Comparison of ENCODE assay signal across 25 cellular contexts in the genomic region with DNA sequence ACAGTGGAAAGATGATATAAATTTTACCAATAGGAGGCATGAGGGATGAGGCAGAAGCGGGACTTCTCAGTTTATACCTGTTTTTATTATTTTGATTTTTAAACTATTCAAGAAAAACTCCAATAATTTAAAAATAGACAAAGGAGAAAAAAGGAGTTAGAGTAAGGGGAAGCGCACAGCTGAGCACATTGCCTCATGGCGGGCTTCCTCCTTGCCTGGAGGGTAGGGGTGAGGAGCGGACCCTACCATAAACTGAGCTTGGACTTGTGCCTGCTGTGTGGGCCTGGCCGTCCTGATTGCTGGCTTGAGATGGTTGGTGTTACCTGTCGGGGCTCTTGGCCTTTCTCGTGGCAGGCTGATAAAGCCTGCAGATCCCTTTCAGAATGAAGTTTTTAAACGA.
"Had no signal": no experiment of that assay in that cellular context is flagged by ENCODE, and none has a peak within 500 bp of the region (broad histone marks: within the 10 kb centered on the region; RNA-seq: fewer than 3 reads in every experiment).

No MANE protein-coding gene starts in this region.

- DNase-seq: activated CD4-positive, alpha-beta T cell treated with anti-CD3 and anti-CD28 coated beads for 4 hours; activated CD4-positive, alpha-beta T cell treated with anti-CD3 and anti-CD28 coated beads, Interleukin-2, amount 50 U/mL, for 4 hours; activated gamma-delta T cell treated with Interleukin-2 at 50 U/mL for 16 hours; activated naive CD4-positive, alpha-beta T cell treated with anti-CD3 and anti-CD28 coated beads, Interleukin-2, amount 50 U/mL, for 16 hours; amniotic stem cell; brain microvascular endothelial cell; cortex of kidney; effector memory CD8-positive, alpha-beta T cell; erythroblast; gastrocnemius medialis; hippocampal formation; left cardiac atrium; left ventricle myocardium superior; naive thymus-derived CD4-positive, alpha-beta T cell; pancreas; psoas muscle; sigmoid colon; small intestine; stimulated activated CD4-positive, alpha-beta T cell treated with anti-CD3 and anti-CD28 coated beads, Interleukin-4, amount 100 ng/mL, for 24 hours had no signal

- H3K4me3 ChIP-seq: gastrocnemius medialis, pancreas, psoas muscle, sigmoid colon, tibial nerve had no signal

- H3K27ac Mint-ChIP-seq: activated T-helper 1 cell treated with anti-CD3 and anti-CD28 coated beads, Interleukin-12 subunit alpha, Interleukin-12 subunit beta, Interleukin-2, Interleukin-4 antibody, amounts not matched to agents 30 ng/mL and 10 ng/mL and 1 ng/mL, durations not matched to agents 14 hours and 24 hours and 36 hours; mesothelial cell of epicardium; naive thymus-derived CD4-positive, alpha-beta T cell; stimulated activated effector memory CD8-positive, alpha-beta T cell treated with anti-CD3 and anti-CD28 coated beads, Interleukin-12 subunit alpha, Interleukin-12 subunit beta, amount 100 ng/mL, for 72 hours had no signal

- H3K9me3 Mint-ChIP-seq: activated T-helper 1 cell treated with anti-CD3 and anti-CD28 coated beads, Interleukin-12 subunit alpha, Interleukin-12 subunit beta, Interleukin-2, Interleukin-4 antibody, amounts not matched to agents 30 ng/mL and 10 ng/mL and 1 ng/mL, durations not matched to agents 14 hours and 24 hours and 36 hours; effector memory CD8-positive, alpha-beta T cell; naive thymus-derived CD4-positive, alpha-beta T cell; stimulated activated effector memory CD8-positive, alpha-beta T cell treated with anti-CD3 and anti-CD28 coated beads, Interleukin-12 subunit alpha, Interleukin-12 subunit beta, amount 100 ng/mL, for 72 hours had no signal

- ATAC-seq: effector memory CD8-positive, alpha-beta T cell; gastrocnemius medialis; left cardiac atrium; left ventricle myocardium superior; naive thymus-derived CD4-positive, alpha-beta T cell; psoas muscle; stimulated activated effector memory CD8-positive, alpha-beta T cell treated with anti-CD3 and anti-CD28 coated beads, Interleukin-12 subunit alpha, Interleukin-12 subunit beta, amount 100 ng/mL, for 72 hours had no signal

- H3K36me3 Mint-ChIP-seq: mesothelial cell of epicardium; naive thymus-derived CD4-positive, alpha-beta T cell; stimulated activated effector memory CD8-positive, alpha-beta T cell treated with anti-CD3 and anti-CD28 coated beads, Interleukin-12 subunit alpha, Interleukin-12 subunit beta, amount 100 ng/mL, for 72 hours had no signal

- H3K36me3 ChIP-seq: brain microvascular endothelial cell, gastrocnemius medialis, pancreas, sigmoid colon, tibial nerve had no signal

- H3K27ac ChIP-seq: brain microvascular endothelial cell, gastrocnemius medialis, pancreas, psoas muscle, sigmoid colon, tibial nerve had no signal

- H3K9me3 ChIP-seq: gastrocnemius medialis, pancreas, psoas muscle, sigmoid colon, tibial nerve had no signal

- H3K4me1 ChIP-seq: gastrocnemius medialis, psoas muscle, sigmoid colon, tibial nerve had no signal

- FAIRE-seq: astrocyte, keratinocyte, pancreas, small intestine had no signal

- H3K4me1 Mint-ChIP-seq: mesothelial cell of epicardium; naive thymus-derived CD4-positive, alpha-beta T cell; stimulated activated effector memory CD8-positive, alpha-beta T cell treated with anti-CD3 and anti-CD28 coated beads, Interleukin-12 subunit alpha, Interleukin-12 subunit beta, amount 100 ng/mL, for 72 hours had no signal

- H3K27me3 ChIP-seq: brain microvascular endothelial cell, gastrocnemius medialis, pancreas, sigmoid colon, tibial nerve had no signal

- H3K4me3 Mint-ChIP-seq: activated T-helper 1 cell treated with anti-CD3 and anti-CD28 coated beads, Interleukin-12 subunit alpha, Interleukin-12 subunit beta, Interleukin-2, Interleukin-4 antibody, amounts not matched to agents 30 ng/mL and 10 ng/mL and 1 ng/mL, durations not matched to agents 14 hours and 24 hours and 36 hours; effector memory CD8-positive, alpha-beta T cell; mesothelial cell of epicardium; naive thymus-derived CD4-positive, alpha-beta T cell; stimulated activated effector memory CD8-positive, alpha-beta T cell treated with anti-CD3 and anti-CD28 coated beads, Interleukin-12 subunit alpha, Interleukin-12 subunit beta, amount 100 ng/mL, for 72 hours had no signal
